1 cellular context compared by ENCODE assay signal in the genomic region with DNA sequence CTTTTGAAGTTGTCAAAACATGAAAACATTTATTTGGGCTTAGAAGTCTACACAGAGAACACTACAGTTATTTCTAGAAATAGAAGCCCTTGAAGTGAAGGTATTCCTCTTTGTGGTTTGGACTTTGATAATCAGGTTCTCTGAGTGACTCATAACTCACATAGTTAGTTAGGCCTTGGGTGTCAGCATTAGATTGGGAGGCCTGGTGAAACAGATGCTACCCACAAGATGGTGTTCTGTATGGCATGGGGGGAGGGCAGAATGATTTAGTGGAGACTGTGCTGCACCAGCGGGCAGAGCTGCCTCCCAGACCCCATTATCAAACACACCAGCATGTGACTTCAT.
TF ChIP-seq lines count a peak whose summit lies in the region.

No MANE protein-coding gene starts in this region.

TF ChIP-seq in HepG2, 621 proteins besides CTCF, POLR2A, EP300 and RAD21 (continued from another document):
- TF ChIP-seq, protein P1, sequence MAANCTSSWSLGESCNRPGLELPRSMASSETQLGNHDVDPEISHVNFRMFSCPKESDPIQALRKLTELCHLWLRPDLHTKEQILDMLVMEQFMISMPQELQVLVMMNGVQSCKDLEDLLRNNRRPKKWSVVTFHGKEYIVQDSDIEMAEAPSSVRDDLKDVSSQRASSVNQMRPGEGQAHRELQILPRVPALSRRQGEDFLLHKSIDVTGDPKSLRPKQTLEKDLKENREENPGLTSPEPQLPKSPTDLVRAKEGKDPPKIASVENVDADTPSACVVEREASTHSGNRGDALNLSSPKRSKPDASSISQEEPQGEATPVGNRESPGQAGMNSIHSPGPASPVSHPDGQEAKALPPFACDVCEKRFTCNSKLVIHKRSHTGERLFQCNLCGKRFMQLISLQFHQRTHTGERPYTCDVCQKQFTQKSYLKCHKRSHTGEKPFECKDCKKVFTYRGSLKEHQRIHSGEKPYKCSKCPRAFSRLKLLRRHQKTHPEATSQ (CRISPR knock-in tag; IDR thresholded peaks at IDR 0.05; ENCODE audit: borderline replicate concordance): no peak
- TF ChIP-seq SAP130 (CRISPR knock-in tag; IDR thresholded peaks at IDR 0.05; ENCODE audit: low read depth): 0 out of 2 replicates have a peak, but pooled peaks have one; percentile 16
- peak; percentile 19; the same call in 1 of the 2 replicates for TF ChIP-seq BCL6 (CRISPR knock-in tag; IDR thresholded peaks at IDR 0.05)
- TF ChIP-seq NRL (CRISPR knock-in tag; IDR thresholded peaks at IDR 0.05; ENCODE audit: borderline replicate concordance): no peak
- TF ChIP-seq, protein P2, sequence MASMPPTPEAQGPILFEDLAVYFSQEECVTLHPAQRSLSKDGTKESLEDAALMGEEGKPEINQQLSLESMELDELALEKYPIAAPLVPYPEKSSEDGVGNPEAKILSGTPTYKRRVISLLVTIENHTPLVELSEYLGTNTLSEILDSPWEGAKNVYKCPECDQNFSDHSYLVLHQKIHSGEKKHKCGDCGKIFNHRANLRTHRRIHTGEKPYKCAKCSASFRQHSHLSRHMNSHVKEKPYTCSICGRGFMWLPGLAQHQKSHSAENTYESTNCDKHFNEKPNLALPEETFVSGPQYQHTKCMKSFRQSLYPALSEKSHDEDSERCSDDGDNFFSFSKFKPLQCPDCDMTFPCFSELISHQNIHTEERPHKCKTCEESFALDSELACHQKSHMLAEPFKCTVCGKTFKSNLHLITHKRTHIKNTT (CRISPR knock-in tag; IDR thresholded peaks at IDR 0.05): no peak
- TF ChIP-seq, protein P3, sequence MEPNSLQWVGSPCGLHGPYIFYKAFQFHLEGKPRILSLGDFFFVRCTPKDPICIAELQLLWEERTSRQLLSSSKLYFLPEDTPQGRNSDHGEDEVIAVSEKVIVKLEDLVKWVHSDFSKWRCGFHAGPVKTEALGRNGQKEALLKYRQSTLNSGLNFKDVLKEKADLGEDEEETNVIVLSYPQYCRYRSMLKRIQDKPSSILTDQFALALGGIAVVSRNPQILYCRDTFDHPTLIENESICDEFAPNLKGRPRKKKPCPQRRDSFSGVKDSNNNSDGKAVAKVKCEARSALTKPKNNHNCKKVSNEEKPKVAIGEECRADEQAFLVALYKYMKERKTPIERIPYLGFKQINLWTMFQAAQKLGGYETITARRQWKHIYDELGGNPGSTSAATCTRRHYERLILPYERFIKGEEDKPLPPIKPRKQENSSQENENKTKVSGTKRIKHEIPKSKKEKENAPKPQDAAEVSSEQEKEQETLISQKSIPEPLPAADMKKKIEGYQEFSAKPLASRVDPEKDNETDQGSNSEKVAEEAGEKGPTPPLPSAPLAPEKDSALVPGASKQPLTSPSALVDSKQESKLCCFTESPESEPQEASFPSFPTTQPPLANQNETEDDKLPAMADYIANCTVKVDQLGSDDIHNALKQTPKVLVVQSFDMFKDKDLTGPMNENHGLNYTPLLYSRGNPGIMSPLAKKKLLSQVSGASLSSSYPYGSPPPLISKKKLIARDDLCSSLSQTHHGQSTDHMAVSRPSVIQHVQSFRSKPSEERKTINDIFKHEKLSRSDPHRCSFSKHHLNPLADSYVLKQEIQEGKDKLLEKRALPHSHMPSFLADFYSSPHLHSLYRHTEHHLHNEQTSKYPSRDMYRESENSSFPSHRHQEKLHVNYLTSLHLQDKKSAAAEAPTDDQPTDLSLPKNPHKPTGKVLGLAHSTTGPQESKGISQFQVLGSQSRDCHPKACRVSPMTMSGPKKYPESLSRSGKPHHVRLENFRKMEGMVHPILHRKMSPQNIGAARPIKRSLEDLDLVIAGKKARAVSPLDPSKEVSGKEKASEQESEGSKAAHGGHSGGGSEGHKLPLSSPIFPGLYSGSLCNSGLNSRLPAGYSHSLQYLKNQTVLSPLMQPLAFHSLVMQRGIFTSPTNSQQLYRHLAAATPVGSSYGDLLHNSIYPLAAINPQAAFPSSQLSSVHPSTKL (CRISPR knock-in tag; IDR thresholded peaks at IDR 0.05): peak; percentile 36; the same call in 1 of the 2 replicates
- TF ChIP-seq NR2F6 (IDR thresholded peaks at IDR 0.05): no peak
- TF ChIP-seq NR2F6 (CRISPR knock-in tag; IDR thresholded peaks at IDR 0.05): no peak
- TF ChIP-seq, protein P4, sequence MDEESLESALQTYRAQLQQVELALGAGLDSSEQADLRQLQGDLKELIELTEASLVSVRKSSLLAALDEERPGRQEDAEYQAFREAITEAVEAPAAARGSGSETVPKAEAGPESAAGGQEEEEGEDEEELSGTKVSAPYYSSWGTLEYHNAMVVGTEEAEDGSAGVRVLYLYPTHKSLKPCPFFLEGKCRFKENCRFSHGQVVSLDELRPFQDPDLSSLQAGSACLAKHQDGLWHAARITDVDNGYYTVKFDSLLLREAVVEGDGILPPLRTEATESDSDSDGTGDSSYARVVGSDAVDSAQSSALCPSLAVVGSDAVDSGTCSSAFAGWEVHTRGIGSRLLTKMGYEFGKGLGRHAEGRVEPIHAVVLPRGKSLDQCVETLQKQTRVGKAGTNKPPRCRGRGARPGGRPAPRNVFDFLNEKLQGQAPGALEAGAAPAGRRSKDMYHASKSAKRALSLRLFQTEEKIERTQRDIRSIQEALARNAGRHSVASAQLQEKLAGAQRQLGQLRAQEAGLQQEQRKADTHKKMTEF (CRISPR knock-in tag; IDR thresholded peaks at IDR 0.05): no peak
- TF ChIP-seq, protein P5, sequence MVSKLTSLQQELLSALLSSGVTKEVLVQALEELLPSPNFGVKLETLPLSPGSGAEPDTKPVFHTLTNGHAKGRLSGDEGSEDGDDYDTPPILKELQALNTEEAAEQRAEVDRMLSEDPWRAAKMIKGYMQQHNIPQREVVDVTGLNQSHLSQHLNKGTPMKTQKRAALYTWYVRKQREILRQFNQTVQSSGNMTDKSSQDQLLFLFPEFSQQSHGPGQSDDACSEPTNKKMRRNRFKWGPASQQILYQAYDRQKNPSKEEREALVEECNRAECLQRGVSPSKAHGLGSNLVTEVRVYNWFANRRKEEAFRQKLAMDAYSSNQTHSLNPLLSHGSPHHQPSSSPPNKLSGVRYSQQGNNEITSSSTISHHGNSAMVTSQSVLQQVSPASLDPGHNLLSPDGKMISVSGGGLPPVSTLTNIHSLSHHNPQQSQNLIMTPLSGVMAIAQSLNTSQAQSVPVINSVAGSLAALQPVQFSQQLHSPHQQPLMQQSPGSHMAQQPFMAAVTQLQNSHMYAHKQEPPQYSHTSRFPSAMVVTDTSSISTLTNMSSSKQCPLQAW (CRISPR knock-in tag; IDR thresholded peaks at IDR 0.05): no peak
- no peak for TF ChIP-seq CCAR2 (optimal IDR thresholded peaks at IDR 0.05; ENCODE audit: low read depth, low read length)
- TF ChIP-seq ATF7 (IDR thresholded peaks at IDR 0.05): no peak
- no peak for TF ChIP-seq ATF7 (CRISPR knock-in tag; IDR thresholded peaks at IDR 0.05)
- TF ChIP-seq STAT5B (CRISPR knock-in tag; IDR thresholded peaks at IDR 0.05): no peak
- no peak for TF ChIP-seq KLF6 (CRISPR knock-in tag; IDR thresholded peaks at IDR 0.05)
- peak; percentile 65 for TF ChIP-seq TEAD3 (CRISPR knock-in tag; optimal IDR thresholded peaks at IDR 0.05; ENCODE audit: borderline replicate concordance)
